ENCODE assay signal across 8 cellular contexts in genomic region chr5:36152324-36153298, GRCh38. TPM values are rescaled to one million over a fixed set of nuclear protein-coding genes. Genes with fewer than 3 reads are reported as not detected.
DNase-seq lines count a peak whose midpoint lies in the region; ATAC-seq, FAIRE-seq and TF ChIP-seq lines count a peak whose summit lies in the region.

No MANE protein-coding gene starts in this region.

- peaks cover 68% of the 10 kb centered on the region for H3K4me1 ChIP-seq in KMS-11 (ENCODE audit: low read depth, poor library complexity, severe bottlenecking)
- peaks cover 2 to 8% of the 10 kb centered on the region in 2 donors for H3K4me1 ChIP-seq in small intestine (ENCODE audit: control insufficient read depth in 2 of 2, insufficient read depth in 1 of 2, low read depth in 1 of 2, low read length in 1 of 2)

- FAIRE-seq in small intestine (lab: Jason Lieb, UNC) = no peak

- no peaks in the 10 kb centered on the region for H3K27me3 Mint-ChIP-seq in activated naive CD8-positive, alpha-beta T cell treated with anti-CD3 and anti-CD28 coated beads, Interleukin-2, amount 50 U/mL, for 24 hours

- H3K36me3 Mint-ChIP-seq in activated naive CD8-positive, alpha-beta T cell treated with anti-CD3 and anti-CD28 coated beads, Interleukin-2, amount 50 U/mL, for 24 hours (ENCODE audit: low read depth) = peaks cover 50% of the 10 kb centered on the region

- TF ChIP-seq CTCF in GM13977 (IDR thresholded peaks at IDR 0.05; ENCODE audit: extremely low read depth, insufficient read depth, missing control alignments) (no peak), KMS-11 (conservative IDR thresholded peaks at IDR 0.05; ENCODE audit: low read depth, low read length) (no peak)

- H3K9me3 Mint-ChIP-seq in activated naive CD8-positive, alpha-beta T cell treated with anti-CD3 and anti-CD28 coated beads, Interleukin-2, amount 50 U/mL, for 24 hours = no peaks in the 10 kb centered on the region

- no peaks in the 10 kb centered on the region for H4K20me1 ChIP-seq in KMS-11 (ENCODE audit: insufficient read depth)

- H3K27me3 ChIP-seq in KMS-11 (ENCODE audit: insufficient read depth, low read depth) (no peaks in the 10 kb centered on the region), small intestine (ENCODE audit: control insufficient read depth in 2 of 2, insufficient read depth in 2 of 2, low read length in 2 of 2) (no peaks in the 10 kb centered on the region)

- peak overlapping the region; percentile 65 for H3K9ac ChIP-seq in KMS-11

- H3K4me2 ChIP-seq in KMS-11 = peak overlapping the region; percentile 78

- H3K4me1 Mint-ChIP-seq in activated naive CD8-positive, alpha-beta T cell treated with anti-CD3 and anti-CD28 coated beads, Interleukin-2, amount 50 U/mL, for 24 hours = peaks cover 71% of the 10 kb centered on the region

- H3K36me3 ChIP-seq in KMS-11 (ENCODE audit: insufficient read depth) (peaks cover 4% of the 10 kb centered on the region; the same call in 1 of the 2 replicates), small intestine (ENCODE audit: control insufficient read depth in 2 of 2, insufficient read depth in 2 of 2, low read length in 2 of 2) (peaks cover 0 to 4% of the 10 kb centered on the region in 2 donors)

- in situ Hi-C loops in GM13977 (cut with MboI; ENCODE audit: low pct_unique_long_range_greater_than_20kb, low sequenced_read_pairs, unreplicated experiment) = no loop called here

- peaks cover 77% of the 10 kb centered on the region for H3K79me2 ChIP-seq in KMS-11 (ENCODE audit: insufficient read depth, low read depth)

- H3K27ac ChIP-seq in KMS-11 (peak overlapping the region; percentile 38; the same call in 1 of the 2 replicates), small intestine (ENCODE audit: low read depth in 1 of 2, low read length in 1 of 2) (no peak overlapping the region)

- peak overlapping the region; percentile 93 for H3K27ac Mint-ChIP-seq in activated naive CD8-positive, alpha-beta T cell treated with anti-CD3 and anti-CD28 coated beads, Interleukin-2, amount 50 U/mL, for 24 hours

- DNase-seq in AG08396 (ENCODE audit: low spot score) (peak; percentile 14), GM13977 (ENCODE audit: low spot score) (peak; percentile 6), small intestine (peak; percentile 14)
- DNase-seq in activated naive CD8-positive, alpha-beta T cell treated with anti-CD3 and anti-CD28 coated beads, Interleukin-2, amount 50 U/mL, for 24 hours = no peak

- WGBS in small intestine, 3 donors = 3 to 5% (median 4%) methylated on average over 24 of the region's 24 CpGs

- H3K9me3 ChIP-seq in small intestine (ENCODE audit: control insufficient read depth, low read depth) = no peaks in the 10 kb centered on the region

- peak overlapping the region; percentile 65 for H2AFZ ChIP-seq in KMS-11 (ENCODE audit: low read depth)

- peak overlapping the region; percentile 92 for H3K4me3 Mint-ChIP-seq in activated naive CD8-positive, alpha-beta T cell treated with anti-CD3 and anti-CD28 coated beads, Interleukin-2, amount 50 U/mL, for 24 hours

- H3K4me3 ChIP-seq in KMS-11 (IDR thresholded peaks at IDR 0.05; ENCODE audit: insufficient read depth, low read depth, low read length) (peak overlapping the region; percentile 26), iPS-11a (ENCODE audit: low read depth, low read length) (peak overlapping the region; percentile 96), small intestine (ENCODE audit: low read depth in 1 of 2, low read length in 2 of 2) (peak overlapping the region; percentile 74 to 84)

- ATAC-seq in activated naive CD8-positive, alpha-beta T cell treated with anti-CD3 and anti-CD28 coated beads, Interleukin-2, amount 50 U/mL, for 24 hours = no peak
- ATAC-seq in HG02588 (IDR thresholded peaks at IDR 0.05; ENCODE audit: unreplicated experiment) = no peak
- no peak for ATAC-seq in HG03095 (IDR thresholded peaks at IDR 0.05; ENCODE audit: unreplicated experiment)

RNA-seq across cellular contexts. Expression of gene SKP2, which starts 0.7 kb away (rescaled TPM):
- 10 to 100 TPM in 1 of 3 donors, 1 to 10 TPM in 2; 1.4 to 10.0 (median 5.8) TPM for polyA plus RNA-seq in small intestine

RNA-seq across cellular contexts. Expression of gene LMBRD2, which starts 0.9 kb away (rescaled TPM):
- 1 to 10 TPM; 1.6 to 4.7 (median 2.2) TPM for polyA plus RNA-seq in small intestine

Comparison
In these comparisons a context has a peak if more than half of its experiments do, and no peak if none do; other contexts are left out.
1. H3K4me3 ChIP-seq: peak in every context shown above with its lines; median percentile 96 in iPS-11a; 79 in small intestine; 26 in KMS-11.